14 cellular contexts compared by ENCODE assay signal in genomic region chr3:153855772-153856171, GRCh38.
DNase-seq lines count a peak whose midpoint lies in the region; ATAC-seq, FAIRE-seq and TF ChIP-seq lines count a peak whose summit lies in the region.
"Had no signal": no experiment of that assay in that cellular context is flagged by ENCODE, and none has a peak within 500 bp of the region (broad histone marks: within the 10 kb centered on the region; RNA-seq: fewer than 3 reads in every experiment).

No MANE protein-coding gene starts in this region.

- H3K27me3 ChIP-seq in GM23248 (replicated peaks; ENCODE audit: insufficient read depth), result no peaks in the 10 kb centered on the region

- H3K9me3 ChIP-seq in GM23248 (ENCODE audit: low read depth), result no peaks in the 10 kb centered on the region
- H3K9me3 ChIP-seq: prostate gland had no signal

- H3K4me1 ChIP-seq in GM23248 (ENCODE audit: insufficient read depth), result no peaks in the 10 kb centered on the region
- H3K4me1 ChIP-seq: prostate gland had no signal

- ATAC-seq in HG02642 (IDR thresholded peaks at IDR 0.05; ENCODE audit: poor library complexity, unreplicated experiment), result peak; percentile 74

- peak; percentile 45 for FAIRE-seq in GM19239 (lab: Jason Lieb, UNC)

- no peak overlapping the region for H3K4me3 ChIP-seq in GM23248
- H3K4me3 ChIP-seq: prostate gland had no signal

- no peaks in the 10 kb centered on the region for H4K20me1 ChIP-seq in GM23248 (ENCODE audit: insufficient read depth)

- TF ChIP-seq CTCF in GM12872 (IDR thresholded peaks at IDR 0.05; ENCODE audit: insufficient read depth, low read depth, low read length), result peak; percentile 48; the same call in 2 of the 3 replicates

- H3K27ac ChIP-seq in GM23248, result no peak overlapping the region
- H3K27ac ChIP-seq: prostate gland had no signal

- WGBS in GM23248 (ENCODE audit: low coverage in 1 of 2, low lambda C conversion rate in 2 of 2, missing lambda C conversion rate in 2 of 2), 2 experiments, result 72 to 75% methylated on average over 1 of the region's 1 CpG

- no peak for DNase-seq in GM19239 (ENCODE audit: insufficient read length, low spot score)
- DNase-seq in HT-29 (ENCODE audit: low spot score), result peak; percentile 42
- DNase-seq in NCI-H345 treated with DMSO at 0.1 percent for 48 hours (lab: John Stamatoyannopoulos, UW; ENCODE audit: unreplicated experiment), result no peak
- no peak for DNase-seq in DMS153 (lab: John Stamatoyannopoulos, UW)
- no peak for DNase-seq in GM23248
- DNase-seq in activated naive CD4-positive, alpha-beta T cell treated with anti-CD3 and anti-CD28 coated beads, Interleukin-2, amount 50 U/mL, for 16 hours, result no peak
- DNase-seq: AML-193, DMS79, NCI-H1105, NCI-H524, T1000 had no signal

- H3F3A ChIP-seq in GM23248 (ENCODE audit: insufficient read depth), result no peaks in the 10 kb centered on the region

- H2AFZ ChIP-seq in GM23248, result no peak overlapping the region

- no peak overlapping the region for H3K4me2 ChIP-seq in GM23248 (ENCODE audit: unreplicated experiment)

- no peaks in the 10 kb centered on the region for H3K9me2 ChIP-seq in GM23248 (ENCODE audit: insufficient read depth)

- no peak overlapping the region for H3K9ac ChIP-seq in GM23248

- no peaks in the 10 kb centered on the region for H3K79me2 ChIP-seq in GM23248 (ENCODE audit: insufficient read depth)

- in situ Hi-C loops in GM23248 (cut with MboI), result no loop called here

- no peaks in the 10 kb centered on the region for H3K36me3 ChIP-seq in GM23248 (ENCODE audit: low read depth)
- H3K36me3 ChIP-seq: prostate gland had no signal
